ENCODE assay signal across 30 cellular contexts in genomic region chr2:135279209-135279608, GRCh38.
"Had no signal": no experiment of that assay in that cellular context is flagged by ENCODE, and none has a peak within 500 bp of the region (broad histone marks: within the 10 kb centered on the region; RNA-seq: fewer than 3 reads in every experiment).

No MANE protein-coding gene starts in this region.

- H3K4me1 ChIP-seq: sigmoid colon, uterus had no signal

- H3K4me1 Mint-ChIP-seq: activated CD4-positive, alpha-beta T cell treated with anti-CD3 and anti-CD28 coated beads, Interleukin-2, amount 10 ng/mL, durations not matched to agents 7 days and 5 days; activated T-helper 17 cell treated with anti-CD3 and anti-CD28 coated beads, Interleukin-2, amount 50 U/mL, for 72 hours; naive B cell; stimulated activated memory B cell treated with anti-CD40 and anti-IgM and Interleukin-4, amounts not matched to agents 10 μg/mL and 1 μg/mL and 100 μg/mL, for 72 hours; stimulated activated naive CD8-positive, alpha-beta T cell treated with anti-CD3 and anti-CD28 coated beads, Interleukin-15, amount 100 ng/mL, for 72 hours had no signal

- H3K27ac ChIP-seq: neutrophil, sigmoid colon, uterus had no signal

- H3K36me3 ChIP-seq: neutrophil, sigmoid colon, uterus had no signal

- H3K27ac Mint-ChIP-seq: activated CD4-positive, alpha-beta T cell treated with anti-CD3 and anti-CD28 coated beads, Interleukin-2, amount 10 ng/mL, durations not matched to agents 7 days and 5 days; activated CD8-positive, alpha-beta T cell treated with anti-CD3 and anti-CD28 coated beads for 36 hours; activated T-helper 17 cell treated with anti-CD3 and anti-CD28 coated beads, Interleukin-2, amount 50 U/mL, for 72 hours; endodermal cell; nephron progenitor cell; stimulated activated memory B cell treated with anti-CD40 and anti-IgM and Interleukin-4, amounts not matched to agents 10 μg/mL and 1 μg/mL and 100 μg/mL, for 72 hours; stimulated activated naive CD8-positive, alpha-beta T cell treated with anti-CD3 and anti-CD28 coated beads, Interleukin-15, amount 100 ng/mL, for 72 hours; type B pancreatic cell had no signal

- H3K27me3 Mint-ChIP-seq: activated CD4-positive, alpha-beta T cell treated with anti-CD3 and anti-CD28 coated beads, Interleukin-2, amount 10 ng/mL, durations not matched to agents 7 days and 5 days; activated CD8-positive, alpha-beta T cell treated with anti-CD3 and anti-CD28 coated beads for 36 hours; activated T-helper 17 cell treated with anti-CD3 and anti-CD28 coated beads, Interleukin-2, amount 50 U/mL, for 72 hours; naive B cell; stimulated activated memory B cell treated with anti-CD40 and anti-IgM and Interleukin-4, amounts not matched to agents 10 μg/mL and 1 μg/mL and 100 μg/mL, for 72 hours; stimulated activated naive CD8-positive, alpha-beta T cell treated with anti-CD3 and anti-CD28 coated beads, Interleukin-15, amount 100 ng/mL, for 72 hours; type B pancreatic cell had no signal

- H3K9me3 Mint-ChIP-seq: activated T-helper 17 cell treated with anti-CD3 and anti-CD28 coated beads, Interleukin-2, amount 50 U/mL, for 72 hours; type B pancreatic cell had no signal

- H3K9me3 ChIP-seq: neutrophil, sigmoid colon, uterus had no signal

- ATAC-seq: activated CD8-positive, alpha-beta T cell treated with anti-CD3 and anti-CD28 coated beads for 36 hours; activated T-cell treated with anti-CD3 and anti-CD28 coated beads, Interleukin-2, amount 50 U/mL, for 4 hours; activated T-helper 17 cell treated with anti-CD3 and anti-CD28 coated beads, Interleukin-2, amount 50 U/mL, for 72 hours; esophagus mucosa; left cardiac atrium; left ventricle myocardium superior; stimulated activated memory B cell treated with anti-CD40 and anti-IgM and Interleukin-4, amounts not matched to agents 10 μg/mL and 1 μg/mL and 100 μg/mL, for 72 hours; stimulated activated naive CD8-positive, alpha-beta T cell treated with anti-CD3 and anti-CD28 coated beads, Interleukin-15, amount 100 ng/mL, for 72 hours had no signal

- H3K4me3 ChIP-seq: sigmoid colon, uterus had no signal

- H3K4me3 Mint-ChIP-seq: activated CD4-positive, alpha-beta T cell treated with anti-CD3 and anti-CD28 coated beads, Interleukin-2, amount 10 ng/mL, durations not matched to agents 7 days and 5 days; activated CD8-positive, alpha-beta T cell treated with anti-CD3 and anti-CD28 coated beads for 36 hours; activated T-cell treated with anti-CD3 and anti-CD28 coated beads, Interleukin-2, amount 50 U/mL, for 4 hours; activated T-helper 17 cell treated with anti-CD3 and anti-CD28 coated beads, Interleukin-2, amount 50 U/mL, for 72 hours; endodermal cell; naive B cell; nephron progenitor cell; stimulated activated memory B cell treated with anti-CD40 and anti-IgM and Interleukin-4, amounts not matched to agents 10 μg/mL and 1 μg/mL and 100 μg/mL, for 72 hours; stimulated activated naive CD8-positive, alpha-beta T cell treated with anti-CD3 and anti-CD28 coated beads, Interleukin-15, amount 100 ng/mL, for 72 hours; type B pancreatic cell had no signal

- H3K36me3 Mint-ChIP-seq: type B pancreatic cell had no signal

- DNase-seq: activated CD4-positive, alpha-beta T cell treated with anti-CD3 and anti-CD28 coated beads, Interleukin-2, amount 10 ng/mL, durations not matched to agents 7 days and 5 days; activated CD4-positive, CD25-positive, alpha-beta regulatory T cell treated with anti-CD3 and anti-CD28 coated beads, Interleukin-2, amount 50 U/mL, for 72 hours; activated CD8-positive, alpha-beta T cell treated with anti-CD3 and anti-CD28 coated beads for 36 hours; activated gamma-delta T cell treated with Interleukin-2 at 50 U/mL for 16 hours; activated naive CD4-positive, alpha-beta T cell treated with anti-CD3 and anti-CD28 coated beads, Interleukin-2, amount 50 U/mL, for 16 hours; activated T-cell treated with anti-CD3 and anti-CD28 coated beads, Interleukin-2, amount 50 U/mL, for 4 hours; amygdala; central memory CD4-positive, alpha-beta T cell; endodermal cell; foreskin fibroblast; head of caudate nucleus; hippocampal formation; left cardiac atrium; left ventricle myocardium superior; naive B cell; nephron progenitor cell; retina; sigmoid colon; small intestine; stimulated activated CD4-positive, alpha-beta T cell treated with anti-CD3 and anti-CD28 coated beads, Interleukin-1b, Interleukin-23, amount 100 ng/mL, for 48 hours; stimulated activated CD4-positive, alpha-beta T cell treated with anti-CD3 and anti-CD28 coated beads, Interleukin-4, amount 100 ng/mL, for 4 hours; stimulated activated CD8-positive, alpha-beta memory T cell treated with anti-CD3 and anti-CD28 coated beads, Interleukin-4, amount 100 ng/mL, for 48 hours; stimulated activated naive CD8-positive, alpha-beta T cell treated with anti-CD3 and anti-CD28 coated beads, Interleukin-15, amount 100 ng/mL, for 72 hours; substantia nigra; uterus had no signal

- H3K27me3 ChIP-seq: neutrophil, sigmoid colon, uterus had no signal
